Comparison of ENCODE assay signal across 9 cellular contexts in the genomic region with DNA sequence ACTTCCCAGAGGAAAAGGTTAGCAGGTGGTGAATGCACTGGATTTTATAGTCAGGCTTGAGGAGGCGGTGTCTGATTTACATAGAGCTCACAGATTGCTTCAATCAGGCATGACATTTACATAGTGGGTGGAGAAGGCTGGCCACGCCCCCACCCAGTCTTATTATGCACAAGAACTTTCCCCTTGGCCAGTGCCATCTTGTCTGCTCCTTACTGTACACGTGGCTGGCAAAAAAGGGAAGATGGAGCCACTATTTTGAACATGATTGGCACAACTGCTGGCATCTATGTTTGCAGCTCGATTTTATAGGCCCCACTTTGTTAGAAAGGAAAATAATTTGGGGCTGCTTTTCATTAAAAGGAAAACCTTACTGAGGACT. TPM values are rescaled to one million over a fixed set of nuclear protein-coding genes. Genes with fewer than 3 reads are reported as not detected.
DNase-seq lines count a peak whose midpoint lies in the region; ATAC-seq and TF ChIP-seq lines count a peak whose summit lies in the region.
"Had no signal": no experiment of that assay in that cellular context is flagged by ENCODE, and none has a peak within 500 bp of the region (broad histone marks: within the 10 kb centered on the region; RNA-seq: fewer than 3 reads in every experiment).

No MANE protein-coding gene starts in this region.

- 57 to 61% methylated on average over 4 of the region's 4 CpGs for WGBS in lower leg skin, 2 donors

- peak; percentile 43 for ATAC-seq in memory B cell (ENCODE audit: low read depth)

- peak overlapping the region; percentile 48 for H3K9ac ChIP-seq in Loucy (ENCODE audit: low read depth, low read length, poor library complexity, severe bottlenecking)

- no peaks in the 10 kb centered on the region for H3K27me3 Mint-ChIP-seq in memory B cell
- peaks cover 6 to 13% (median 6%) of the 10 kb centered on the region in 3 donors for H3K27me3 Mint-ChIP-seq in immature natural killer cell (ENCODE audit: low read depth in 3 of 3)
- H3K27me3 Mint-ChIP-seq: activated naive CD8-positive, alpha-beta T cell had no signal

- DNase-seq in DMS53 (lab: John Stamatoyannopoulos, UW) (peak; percentile 44), DMS53 treated with DMSO at 0.1 percent for 48 hours (lab: John Stamatoyannopoulos, UW; ENCODE audit: unreplicated experiment) (no peak), SW480 (ENCODE audit: low spot score) (peak; percentile 84), memory B cell (ENCODE audit: low spot score in 2 of 2) (no peak), immature natural killer cell (no peak), lower leg skin (ENCODE audit: low spot score in 2 of 2) (no peak)
- DNase-seq in central memory CD4-positive, alpha-beta T cell: no peak

- no peaks in the 10 kb centered on the region for H3K27me3 ChIP-seq in Loucy (ENCODE audit: insufficient read depth, low read length, poor library complexity, severe bottlenecking)

- H3K27ac Mint-ChIP-seq in memory B cell (peak overlapping the region; percentile 12), immature natural killer cell (no peak overlapping the region)

- peaks cover 61% of the 10 kb centered on the region for H3K4me1 ChIP-seq in Loucy (ENCODE audit: insufficient read depth, low read length, poor library complexity, severe bottlenecking)

- no peaks in the 10 kb centered on the region for H4K20me1 ChIP-seq in Loucy (ENCODE audit: insufficient read depth, low read length, poor library complexity, severe bottlenecking)

- peak overlapping the region; percentile 58 for H3K4me2 ChIP-seq in Loucy (ENCODE audit: low read depth, low read length, poor library complexity, severe bottlenecking)

- H2AFZ ChIP-seq in Loucy (ENCODE audit: low read length): peak overlapping the region; percentile 53; the same call in 1 of the 2 replicates

- peaks cover 1% of the 10 kb centered on the region for H3K9me3 Mint-ChIP-seq in memory B cell
- H3K9me3 Mint-ChIP-seq in immature natural killer cell: no peaks in the 10 kb centered on the region

- H3K4me3 ChIP-seq in Loucy (ENCODE audit: low read length, poor library complexity, severe bottlenecking): peak overlapping the region; percentile 39
- no peak overlapping the region for H3K4me3 ChIP-seq in lower leg skin (ENCODE audit: low read depth, poor library complexity, severe bottlenecking)

- H3K9me3 ChIP-seq in Loucy (ENCODE audit: insufficient read depth, low read depth, low read length): no peaks in the 10 kb centered on the region

- no peak for TF ChIP-seq CTCF in Loucy (conservative IDR thresholded peaks at IDR 0.05; ENCODE audit: low read length)
- TF ChIP-seq CTCF in lower leg skin (IDR thresholded peaks at IDR 0.05): no peak

- H3K4me1 Mint-ChIP-seq in memory B cell: peaks cover 8% of the 10 kb centered on the region
- no peaks in the 10 kb centered on the region for H3K4me1 Mint-ChIP-seq in immature natural killer cell

- H3K9me2 ChIP-seq in Loucy (replicated peaks; ENCODE audit: low read depth, low read length): no peaks in the 10 kb centered on the region

- H3K36me3 Mint-ChIP-seq in memory B cell: no peaks in the 10 kb centered on the region
- H3K36me3 Mint-ChIP-seq in immature natural killer cell: no peaks in the 10 kb centered on the region
- H3K36me3 Mint-ChIP-seq: activated naive CD8-positive, alpha-beta T cell had no signal

- no peak for TF ChIP-seq POLR2A in lower leg skin (IDR thresholded peaks at IDR 0.05)

- no peaks in the 10 kb centered on the region for H3K79me2 ChIP-seq in Loucy (ENCODE audit: insufficient read depth, low read length)

- no peaks in the 10 kb centered on the region for H3K36me3 ChIP-seq in Loucy (ENCODE audit: insufficient read depth, low read length)

- intact Hi-C loops in lower leg skin (cut with DNase I; ENCODE audit: low total_unique reads): no loop called here

- H3F3A ChIP-seq in Loucy (ENCODE audit: low read depth): no peaks in the 10 kb centered on the region

- H3K4me3 Mint-ChIP-seq in memory B cell: no peak overlapping the region
- H3K4me3 Mint-ChIP-seq in immature natural killer cell: no peak overlapping the region

RNA-seq across cellular contexts. Expression of a gene that starts 10.9 kb away (rescaled TPM):
- polyA plus RNA-seq in immature natural killer cell: 1 to 10 TPM; 1.7 to 7.4 (median 2.9) TPM
- 10 to 100 TPM; 36.5 to 48.0 (median 41.3) TPM for total RNA-seq in lower leg skin

RNA-seq across cellular contexts. Expression of a gene that starts 34.8 kb away (rescaled TPM):
- polyA plus RNA-seq in immature natural killer cell: 10 to 100 TPM in 2 of 3 donors, 1 to 10 TPM in 1; 6.8 to 19.7 (median 13.9) TPM
- total RNA-seq in lower leg skin: 10 to 100 TPM; 32.5 to 43.8 (median 35.9) TPM

Comparison
In these comparisons a context has a peak if more than half of its experiments do, and no peak if none do; other contexts are left out.
1. DNase-seq: peak in DMS53 (single experiment) and SW480 (single experiment); none in DMS53 treated with DMSO at 0.1 percent for 48 hours (single experiment), memory B cell (0 of 2), central memory CD4-positive, alpha-beta T cell (single experiment), immature natural killer cell (0 of 3) and lower leg skin (0 of 2).